23 cellular contexts compared by ENCODE assay signal in the genomic region with DNA sequence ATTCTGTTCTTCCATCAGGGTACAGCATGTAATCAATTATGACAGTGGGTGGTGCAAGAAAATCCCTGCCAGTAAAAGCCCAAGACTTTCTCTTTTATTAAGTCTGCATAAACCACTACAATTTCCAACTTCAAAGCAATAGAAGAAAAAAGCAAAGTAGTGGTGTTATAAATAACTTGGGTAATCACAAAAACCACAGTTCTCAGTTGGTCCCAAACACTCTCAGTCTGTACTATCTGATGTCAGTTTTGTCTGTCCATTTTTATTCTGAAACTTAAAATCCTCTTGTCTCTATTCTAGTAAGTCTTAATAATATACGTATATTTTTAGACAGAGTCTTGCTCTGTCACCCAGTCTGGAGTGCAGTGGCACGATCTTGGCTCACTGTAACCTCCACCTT. TPM values are rescaled to one million over a fixed set of nuclear protein-coding genes. Genes with fewer than 3 reads are reported as not detected.
"Had no signal": no experiment of that assay in that cellular context is flagged by ENCODE, and none has a peak within 500 bp of the region (broad histone marks: within the 10 kb centered on the region; RNA-seq: fewer than 3 reads in every experiment).

No MANE protein-coding gene starts in this region.

- ATAC-seq: activated naive CD4-positive, alpha-beta T cell treated with anti-CD3 and anti-CD28 coated beads, Interleukin-2, amount 50 U/mL, for 72 hours; activated naive CD8-positive, alpha-beta T cell treated with anti-CD3 and anti-CD28 coated beads, Interleukin-2, amount 50 U/mL, for 24 hours; body of pancreas; PC-3; WTC11 had no signal

- H3K4me1 Mint-ChIP-seq: activated naive CD8-positive, alpha-beta T cell treated with anti-CD3 and anti-CD28 coated beads, Interleukin-2, amount 50 U/mL, for 24 hours had no signal

- H3K4me1 ChIP-seq: body of pancreas, SJSA1 had no signal

- H3K36me3 Mint-ChIP-seq: activated naive CD4-positive, alpha-beta T cell treated with anti-CD3 and anti-CD28 coated beads, Interleukin-2, amount 50 U/mL, for 72 hours; WTC11 had no signal

- H3K27ac Mint-ChIP-seq: activated CD4-positive, alpha-beta memory T cell treated with anti-CD3 and anti-CD28 coated beads, Interleukin-2, amount 10 ng/mL, durations not matched to agents 7 days and 5 days; activated naive CD8-positive, alpha-beta T cell treated with anti-CD3 and anti-CD28 coated beads, Interleukin-2, amount 50 U/mL, for 24 hours; T-helper 1 cell treated with Interleukin-12 subunit alpha and Interleukin-12 subunit beta and Interleukin-4 antibody, amounts not matched to agents 30 μg/mL and 1 μg/mL, for 36 hours; WTC11 had no signal

- H3K27ac ChIP-seq: ascending aorta, body of pancreas, cardiac muscle cell, SJSA1 had no signal

- H3K4me3 Mint-ChIP-seq: activated CD4-positive, alpha-beta memory T cell treated with anti-CD3 and anti-CD28 coated beads, Interleukin-2, amount 10 ng/mL, durations not matched to agents 7 days and 5 days; activated naive CD8-positive, alpha-beta T cell treated with anti-CD3 and anti-CD28 coated beads, Interleukin-2, amount 50 U/mL, for 24 hours; T-helper 1 cell treated with Interleukin-12 subunit alpha and Interleukin-12 subunit beta and Interleukin-4 antibody, amounts not matched to agents 30 μg/mL and 1 μg/mL, for 36 hours; WTC11 had no signal

- H3K4me3 ChIP-seq: ascending aorta, body of pancreas, cardiac muscle cell, SJSA1 had no signal

- H3K36me3 ChIP-seq: ascending aorta, cardiac muscle cell, SJSA1 had no signal

- H3K27me3 ChIP-seq: ascending aorta, body of pancreas, cardiac muscle cell had no signal

- H3K27me3 Mint-ChIP-seq: activated CD4-positive, alpha-beta memory T cell treated with anti-CD3 and anti-CD28 coated beads, Interleukin-2, amount 10 ng/mL, durations not matched to agents 7 days and 5 days; activated naive CD8-positive, alpha-beta T cell treated with anti-CD3 and anti-CD28 coated beads, Interleukin-2, amount 50 U/mL, for 24 hours had no signal

- H3K9me3 ChIP-seq: ascending aorta, body of pancreas, SJSA1 had no signal

- H3K9me3 Mint-ChIP-seq: activated CD4-positive, alpha-beta memory T cell treated with anti-CD3 and anti-CD28 coated beads, Interleukin-2, amount 10 ng/mL, durations not matched to agents 7 days and 5 days; activated naive CD4-positive, alpha-beta T cell treated with anti-CD3 and anti-CD28 coated beads, Interleukin-2, amount 50 U/mL, for 72 hours; activated naive CD8-positive, alpha-beta T cell treated with anti-CD3 and anti-CD28 coated beads, Interleukin-2, amount 50 U/mL, for 24 hours; T-helper 1 cell treated with Interleukin-12 subunit alpha and Interleukin-12 subunit beta and Interleukin-4 antibody, amounts not matched to agents 30 μg/mL and 1 μg/mL, for 36 hours; WTC11 had no signal

- DNase-seq: activated CD4-positive, alpha-beta memory T cell treated with anti-CD3 and anti-CD28 coated beads, Interleukin-2, amount 10 ng/mL, durations not matched to agents 7 days and 5 days; activated CD4-positive, alpha-beta T cell treated with anti-CD3 and anti-CD28 coated beads, Interleukin-2, amount 50 U/mL, for 1 hour; activated CD8-positive, alpha-beta memory T cell treated with anti-CD3 and anti-CD28 coated beads, Interleukin-2, amount 50 U/mL, for 48 hours; activated naive CD8-positive, alpha-beta T cell treated with anti-CD3 and anti-CD28 coated beads, Interleukin-2, amount 50 U/mL, for 24 hours; activated T-cell treated with anti-CD3 and anti-CD28 coated beads, Interleukin-2, amount 50 U/mL, for 1 hour; amniotic stem cell; body of pancreas; KBM-7; NCI-H1092; NCI-H1417; NCI-H1694; NCI-H2029 treated with DMSO at 0.1 percent for 48 hours; NCI-H510A treated with DMSO at 0.1 percent for 48 hours; PC-3; SHP77 had no signal

- FAIRE-seq: RCC 7860 had no signal

RNA-seq across cellular contexts. Expression of a gene that starts 38.7 kb away (rescaled TPM):
- total RNA-seq: M059J, PC-3 had no signal
